1 cellular context compared by ENCODE assay signal in genomic region chr4:40423735-40424134, GRCh38.
TF ChIP-seq lines count a peak whose summit lies in the region.

No MANE protein-coding gene starts in this region.

TF ChIP-seq in GM23338, 12 proteins besides CTCF, POLR2A, EP300 and RAD21:
- TF ChIP-seq ZNF462 (CRISPR knock-in tag; IDR thresholded peaks at IDR 0.05) (no peak), EZH2phosphoT487 (IDR thresholded peaks at IDR 0.05; ENCODE audit: unreplicated experiment) (no peak), EZH2 (IDR thresholded peaks at IDR 0.05; ENCODE audit: low read depth, unreplicated experiment) (no peak), NANOG (IDR thresholded peaks at IDR 0.05; ENCODE audit: borderline replicate concordance) (no peak), POLR2AphosphoS5 (IDR thresholded peaks at IDR 0.05; ENCODE audit: low read depth) (no peak), ZNF331 (CRISPR knock-in tag; IDR thresholded peaks at IDR 0.05; ENCODE audit: low read depth) (no peak), ZNF114 (CRISPR knock-in tag; IDR thresholded peaks at IDR 0.05) (no peak), CREB1 (CRISPR knock-in tag; IDR thresholded peaks at IDR 0.05; ENCODE audit: low read depth) (no peak), REST (IDR thresholded peaks at IDR 0.05; ENCODE audit: unreplicated experiment) (no peak), JUNB (IDR thresholded peaks at IDR 0.05; ENCODE audit: unreplicated experiment) (no peak), STAT1 (IDR thresholded peaks at IDR 0.05; ENCODE audit: unreplicated experiment) (no peak), ETS1 (IDR thresholded peaks at IDR 0.05) (no peak)
